Comparison of ENCODE assay signal across 20 cellular contexts in the genomic region with DNA sequence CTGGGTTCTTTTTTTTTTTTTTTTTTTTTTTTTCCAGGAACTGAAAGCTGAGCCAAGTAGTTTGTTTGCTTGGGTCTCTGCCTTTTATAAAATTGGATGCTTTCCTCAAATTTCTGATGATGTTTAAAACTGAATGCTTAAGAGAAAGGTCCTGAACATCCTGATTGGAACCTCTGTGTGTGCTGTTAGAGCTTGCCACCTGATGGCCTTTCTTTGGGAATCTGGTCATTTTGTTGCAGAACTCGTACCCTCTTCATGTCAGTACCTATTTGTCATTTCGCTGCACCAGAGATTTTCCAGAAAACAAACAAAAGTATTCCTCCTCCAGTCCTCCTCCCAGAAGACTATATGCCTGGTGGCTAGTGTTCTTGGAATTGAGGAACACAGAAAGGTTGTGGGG.
DNase-seq lines count a peak whose midpoint lies in the region; ATAC-seq, FAIRE-seq and TF ChIP-seq lines count a peak whose summit lies in the region.
"Had no signal": no experiment of that assay in that cellular context is flagged by ENCODE, and none has a peak within 500 bp of the region (broad histone marks: within the 10 kb centered on the region; RNA-seq: fewer than 3 reads in every experiment).

No MANE protein-coding gene starts in this region.

- H2AFZ ChIP-seq in HepG2 (ENCODE audit: low read length) (no peak overlapping the region), smooth muscle cell (ENCODE audit: low read depth) (peak overlapping the region; percentile 39)

- H3K4me2 ChIP-seq in HepG2 (ENCODE audit: low read depth, low read length): no peak overlapping the region
- H3K4me2 ChIP-seq in smooth muscle cell: no peak overlapping the region
- H3K4me2 ChIP-seq: BLaER1 had no signal

- no peak for TF ChIP-seq RAD21 in HepG2 (CRISPR knock-in tag; IDR thresholded peaks at IDR 0.05)

- CTCF ChIA-PET in HepG2 (lab: Yijun Ruan, JAX; ENCODE audit: low intra/inter-chr PET ratio, low total read pairs): no interaction called here

- TF ChIP-seq EP300 in HepG2 (IDR thresholded peaks at IDR 0.05; ENCODE audit: low read depth in 2 of 2, low read length in 2 of 2) (no peak), HepG2 (CRISPR knock-in tag; IDR thresholded peaks at IDR 0.05; ENCODE audit: borderline replicate concordance) (no peak)

- H3K79me2 ChIP-seq in HepG2 (ENCODE audit: insufficient read depth, low read length): no peaks in the 10 kb centered on the region
- no peaks in the 10 kb centered on the region for H3K79me2 ChIP-seq in smooth muscle cell (ENCODE audit: low read depth)

- H3K4me1 ChIP-seq in HepG2 (ENCODE audit: insufficient read depth, low read length) (no peaks in the 10 kb centered on the region), right lobe of liver (no peaks in the 10 kb centered on the region), smooth muscle cell (ENCODE audit: low read depth) (no peaks in the 10 kb centered on the region)
- H3K4me1 ChIP-seq: BLaER1, Caco-2 had no signal

- H3K9me3 ChIP-seq in HepG2 (ENCODE audit: low read length) (no peaks in the 10 kb centered on the region), right lobe of liver (no peaks in the 10 kb centered on the region), smooth muscle cell (replicated peaks; ENCODE audit: low read depth) (no peaks in the 10 kb centered on the region)
- H3K9me3 ChIP-seq: BLaER1, Caco-2 had no signal

- H3K27me3 ChIP-seq in HepG2 (ENCODE audit: control insufficient read depth in 1 of 2, insufficient read depth in 2 of 2, low read length in 2 of 2): no peaks in the 10 kb centered on the region
- no peaks in the 10 kb centered on the region for H3K27me3 ChIP-seq in right lobe of liver
- no peaks in the 10 kb centered on the region for H3K27me3 ChIP-seq in smooth muscle cell (ENCODE audit: low read depth)
- H3K27me3 ChIP-seq: BLaER1 had no signal

- no TSS peak for BruUV-seq in HepG2 (replicated peaks; lab: Mats Ljungman, UMichigan)

- H3F3A ChIP-seq in smooth muscle cell (ENCODE audit: low read depth): no peaks in the 10 kb centered on the region

- H4K20me1 ChIP-seq in HepG2 (ENCODE audit: insufficient read depth, low read length) (no peaks in the 10 kb centered on the region), smooth muscle cell (ENCODE audit: low read depth) (no peaks in the 10 kb centered on the region)
- H4K20me1 ChIP-seq: BLaER1 had no signal

- ATAC-seq in HepG2 (peak; percentile 35; the same call in 1 of the 3 replicates), right lobe of liver (no peak)
- ATAC-seq: CD8-positive, alpha-beta T cell had no signal

- H3K4me3 ChIP-seq in HepG2 (replicated peaks in 1 of 3; ENCODE audit: insufficient read depth in 1 of 3, low read depth in 2 of 3, low read length in 3 of 3) (no peak overlapping the region), right lobe of liver (no peak overlapping the region), fibroblast of the aortic adventitia (ENCODE audit: low read depth, low read length) (no peak overlapping the region), smooth muscle cell (no peak overlapping the region), lower leg skin (ENCODE audit: low read depth, poor library complexity, severe bottlenecking) (no peak overlapping the region)
- H3K4me3 ChIP-seq: BLaER1 had no signal

- POLR2A ChIA-PET in HepG2 (lab: Yijun Ruan, JAX): no interaction called here

- H3K27ac ChIP-seq in HepG2 (ENCODE audit: extremely low read length, insufficient read depth, low read length): no peak overlapping the region
- H3K27ac ChIP-seq in right lobe of liver: no peak overlapping the region
- no peak overlapping the region for H3K27ac ChIP-seq in smooth muscle cell (ENCODE audit: low read depth)
- H3K27ac ChIP-seq: 22Rv1, BLaER1, C4-2B had no signal

- FAIRE-seq in HepG2 (lab: Jason Lieb, UNC): no peak
- FAIRE-seq: A204.1, G401.6, GM12892 had no signal

- H3K9ac ChIP-seq in HepG2 (ENCODE audit: insufficient read depth, low read depth, low read length): no peak overlapping the region
- H3K9ac ChIP-seq in smooth muscle cell (ENCODE audit: low read depth): no peak overlapping the region
- H3K9ac ChIP-seq: BLaER1 had no signal

- no peaks in the 10 kb centered on the region for H3K36me3 ChIP-seq in HepG2 (replicated peaks in 1 of 2; ENCODE audit: control insufficient read depth in 1 of 2, insufficient read depth in 2 of 2, low read length in 2 of 2)
- H3K36me3 ChIP-seq in right lobe of liver: no peaks in the 10 kb centered on the region
- no peaks in the 10 kb centered on the region for H3K36me3 ChIP-seq in smooth muscle cell (ENCODE audit: low read depth)
- H3K36me3 ChIP-seq: BLaER1 had no signal

- no peak for TF ChIP-seq POLR2A in HepG2 (IDR thresholded peaks at IDR 0.05; ENCODE audit: insufficient read depth in 1 of 2, low read depth in 2 of 2, low read length in 2 of 2)
- TF ChIP-seq POLR2A in right lobe of liver (IDR thresholded peaks at IDR 0.05): no peak
- TF ChIP-seq POLR2A in lower leg skin (IDR thresholded peaks at IDR 0.05): no peak

- DNase-seq in HepG2 (ENCODE audit: low spot score) (no peak), right lobe of liver (no peak), fibroblast of the aortic adventitia (ENCODE audit: low read depth) (peak; percentile 14), smooth muscle cell (lab: John Stamatoyannopoulos, UW; ENCODE audit: unreplicated experiment) (no peak), lower leg skin (ENCODE audit: low spot score in 2 of 2) (no peak), NCI-H748 treated with DMSO at 0.1 percent for 48 hours (lab: John Stamatoyannopoulos, UW) (no peak)
- DNase-seq: Caco-2; CD4-positive, CD25-positive, alpha-beta regulatory T cell; CD8-positive, alpha-beta T cell; DMS153; DND-41; GOT3; H7; HCEC 1CT had no signal

- WGBS in HepG2 (ENCODE audit: low lambda C conversion rate): 45% methylated on average over 2 of the region's 2 CpGs
- WGBS in right lobe of liver (ENCODE audit: insufficient coverage, low coverage, low lambda C conversion rate, missing lambda C conversion rate): 62% methylated on average over 2 of the region's 2 CpGs
- 97% methylated on average over 2 of the region's 2 CpGs for WGBS in smooth muscle cell (ENCODE audit: low lambda C conversion rate)
- WGBS in lower leg skin, 2 donors: 88 to 96% methylated on average over 2 of the region's 2 CpGs

- TF ChIP-seq CTCF in HepG2 (CRISPR knock-in tag; IDR thresholded peaks at IDR 0.05): peak; percentile 53
- TF ChIP-seq CTCF in right lobe of liver (IDR thresholded peaks at IDR 0.05): no peak
- TF ChIP-seq CTCF in fibroblast of the aortic adventitia (IDR thresholded peaks at IDR 0.05; ENCODE audit: insufficient read depth, low read length): no peak
- no peak for TF ChIP-seq CTCF in smooth muscle cell (IDR thresholded peaks at IDR 0.05; ENCODE audit: borderline replicate concordance, insufficient read depth, poor library complexity, severe bottlenecking)
- TF ChIP-seq CTCF in lower leg skin (IDR thresholded peaks at IDR 0.05): no peak

- in situ Hi-C loops in HepG2 (cut with HindIII; ENCODE audit: extremely low pct_ligation_motif_present, low pct_unique_long_range_greater_than_20kb): no loop called here

- intact Hi-C loops in HepG2 (cut with micrococcal nuclease; ENCODE audit: unreplicated experiment): loop anchor here (10.0 kb wide), 1 partner anchor 461 kb away; no protein-coding TSS in a partner anchor
- intact Hi-C loops in right lobe of liver (cut with DNase I): no loop called here
- intact Hi-C loops in lower leg skin (cut with DNase I; ENCODE audit: low total_unique reads): no loop called here

TF ChIP-seq in HepG2, 621 proteins besides CTCF, POLR2A, EP300 and RAD21:
- peak; percentile 61 for TF ChIP-seq STAG1 (CRISPR knock-in tag; IDR thresholded peaks at IDR 0.05)
- TF ChIP-seq SSRP1 (CRISPR knock-in tag; IDR thresholded peaks at IDR 0.05): no peak
